In genomic region chr19:38619361-38620174, GRCh38 we compare ENCODE assay signal across 8 cellular contexts. TPM values are rescaled to one million over a fixed set of nuclear protein-coding genes. Genes with fewer than 3 reads are reported as not detected.
DNase-seq lines count a peak whose midpoint lies in the region; ATAC-seq, FAIRE-seq and TF ChIP-seq lines count a peak whose summit lies in the region.

No MANE protein-coding gene starts in this region.

- POLR2A ChIA-PET in activated naive CD8-positive, alpha-beta T cell treated with anti-CD3 and anti-CD28 coated beads, Interleukin-2, amount 10 ng/mL, durations not matched to agents 7 days and 5 days (lab: Charles Lee) = interaction anchor here (0.6 to 3.6 kb wide), 22 partner anchors 11 to 311 kb away, joined by 3 to 23 read pairs (median 5); partner anchors contain the start of genes ACTN4, FAM98C, GGN and MRPS12

- intact Hi-C loops in kidney (cut with DNase I) = loop anchor here (10.0 kb wide), 1 partner anchor 225 kb away; no protein-coding TSS in a partner anchor

- H3K4me3 Mint-ChIP-seq in T-helper 2 cell treated with Interferon-gamma antibody and Interleukin-4, amounts not matched to agents 5 μg/mL and 100 μg/mL, for 36 hours = peak overlapping the region; percentile 99
- H3K4me3 Mint-ChIP-seq in activated naive CD8-positive, alpha-beta T cell treated with anti-CD3 and anti-CD28 coated beads, Interleukin-2, amount 10 ng/mL, durations not matched to agents 7 days and 5 days = peak overlapping the region; percentile 93

- peaks cover 62% of the 10 kb centered on the region for H3K36me3 Mint-ChIP-seq in T-helper 2 cell treated with Interferon-gamma antibody and Interleukin-4, amounts not matched to agents 5 μg/mL and 100 μg/mL, for 36 hours (ENCODE audit: low read depth)
- peaks cover 22% of the 10 kb centered on the region for H3K36me3 Mint-ChIP-seq in activated naive CD8-positive, alpha-beta T cell treated with anti-CD3 and anti-CD28 coated beads, Interleukin-2, amount 10 ng/mL, durations not matched to agents 7 days and 5 days

- H3K36me3 ChIP-seq in kidney (ENCODE audit: control insufficient read depth in 1 of 2, insufficient read depth in 2 of 2, low read length in 2 of 2) = peaks cover 17 to 26% of the 10 kb centered on the region in 2 donors

- no peaks in the 10 kb centered on the region for H3K27me3 Mint-ChIP-seq in T-helper 2 cell treated with Interferon-gamma antibody and Interleukin-4, amounts not matched to agents 5 μg/mL and 100 μg/mL, for 36 hours (ENCODE audit: low read depth)
- no peaks in the 10 kb centered on the region for H3K27me3 Mint-ChIP-seq in activated naive CD8-positive, alpha-beta T cell treated with anti-CD3 and anti-CD28 coated beads, Interleukin-2, amount 10 ng/mL, durations not matched to agents 7 days and 5 days

- ATAC-seq in activated naive CD8-positive, alpha-beta T cell treated with anti-CD3 and anti-CD28 coated beads, Interleukin-2, amount 10 ng/mL, durations not matched to agents 7 days and 5 days (ENCODE audit: low read depth) = no peak
- no peak for ATAC-seq in GM18511 (IDR thresholded peaks at IDR 0.05; ENCODE audit: unreplicated experiment)

- peak overlapping the region; percentile 82 to 88 for H3K27ac ChIP-seq in kidney (ENCODE audit: low read depth in 2 of 2, low read length in 2 of 2)
- H3K27ac ChIP-seq in temporal lobe (ENCODE audit: low read depth, low read length) = peak overlapping the region; percentile 58

- H3K9me3 ChIP-seq in kidney (ENCODE audit: control insufficient read depth in 1 of 2, low read length in 2 of 2) = no peaks in the 10 kb centered on the region

- peak overlapping the region; percentile 98 to 100 for H3K4me3 ChIP-seq in kidney (ENCODE audit: low read length in 2 of 2)

- no peak for TF ChIP-seq CTCF in kidney (IDR thresholded peaks at IDR 0.05; ENCODE audit: borderline replicate concordance, extremely low read depth, insufficient read depth)

- no peak for FAIRE-seq in kidney (lab: Jason Lieb, UNC)

- H3K9me3 Mint-ChIP-seq in T-helper 2 cell treated with Interferon-gamma antibody and Interleukin-4, amounts not matched to agents 5 μg/mL and 100 μg/mL, for 36 hours = no peaks in the 10 kb centered on the region
- no peaks in the 10 kb centered on the region for H3K9me3 Mint-ChIP-seq in activated naive CD8-positive, alpha-beta T cell treated with anti-CD3 and anti-CD28 coated beads, Interleukin-2, amount 10 ng/mL, durations not matched to agents 7 days and 5 days

- peak overlapping the region; percentile 93 for H3K27ac Mint-ChIP-seq in T-helper 2 cell treated with Interferon-gamma antibody and Interleukin-4, amounts not matched to agents 5 μg/mL and 100 μg/mL, for 36 hours
- peak overlapping the region; percentile 96 for H3K27ac Mint-ChIP-seq in activated naive CD8-positive, alpha-beta T cell treated with anti-CD3 and anti-CD28 coated beads, Interleukin-2, amount 10 ng/mL, durations not matched to agents 7 days and 5 days

- H3K4me1 ChIP-seq in kidney (ENCODE audit: control insufficient read depth in 1 of 2, insufficient read depth in 1 of 2, low read depth in 1 of 2, low read length in 2 of 2) = peaks cover 10 to 18% of the 10 kb centered on the region in 2 donors

- DNase-seq in T-helper 2 cell treated with Interferon-gamma antibody and Interleukin-4, amounts not matched to agents 5 μg/mL and 100 μg/mL, for 36 hours (ENCODE audit: low spot score) = no peak
- DNase-seq in T-helper 2 cell (no peak), kidney (no peak), HK-2 (ENCODE audit: unreplicated experiment) (no peak), C1 segment of cervical spinal cord (lab: John Stamatoyannopoulos, UW) (no peak)
- no peak for DNase-seq in activated naive CD8-positive, alpha-beta T cell treated with anti-CD3 and anti-CD28 coated beads, Interleukin-2, amount 10 ng/mL, durations not matched to agents 7 days and 5 days

- H3K4me1 Mint-ChIP-seq in T-helper 2 cell treated with Interferon-gamma antibody and Interleukin-4, amounts not matched to agents 5 μg/mL and 100 μg/mL, for 36 hours (ENCODE audit: low read depth) = peaks cover 36% of the 10 kb centered on the region
- peaks cover 31% of the 10 kb centered on the region for H3K4me1 Mint-ChIP-seq in activated naive CD8-positive, alpha-beta T cell treated with anti-CD3 and anti-CD28 coated beads, Interleukin-2, amount 10 ng/mL, durations not matched to agents 7 days and 5 days

- peak overlapping the region; percentile 92 to 96 for H3K9ac ChIP-seq in kidney (ENCODE audit: low read length in 2 of 2)

RNA-seq across cellular contexts. Expression of gene EIF3K, which starts 0.6 kb away (rescaled TPM):
- total RNA-seq in activated naive CD8-positive, alpha-beta T cell treated with anti-CD3 and anti-CD28 coated beads, Interleukin-2, amount 10 ng/mL, durations not matched to agents 7 days and 5 days = 100 to 1,000 TPM; 307 to 308 TPM
- total RNA-seq in kidney (259 TPM), temporal lobe (89.0 TPM)
- polyA plus RNA-seq in kidney (ENCODE audit: insufficient read depth, low read depth, low replicate concordance) = 723 TPM

RNA-seq across cellular contexts. Expression of gene MAP4K1, which starts 1.8 kb away (rescaled TPM):
- 100 to 1,000 TPM; 299 to 313 TPM for total RNA-seq in activated naive CD8-positive, alpha-beta T cell treated with anti-CD3 and anti-CD28 coated beads, Interleukin-2, amount 10 ng/mL, durations not matched to agents 7 days and 5 days
- total RNA-seq in kidney = 17.7 TPM
- 3.9 TPM for polyA plus RNA-seq in kidney (ENCODE audit: insufficient read depth, low read depth, low replicate concordance)
- 0.49 TPM for total RNA-seq in temporal lobe

RNA-seq across cellular contexts. Expression of gene ACTN4, which starts 27.9 kb away (rescaled TPM):
- 100 to 1,000 TPM; 236 to 252 TPM for total RNA-seq in activated naive CD8-positive, alpha-beta T cell treated with anti-CD3 and anti-CD28 coated beads, Interleukin-2, amount 10 ng/mL, durations not matched to agents 7 days and 5 days
- total RNA-seq in kidney (606 TPM), temporal lobe (51.9 TPM)
- 231 TPM for polyA plus RNA-seq in kidney (ENCODE audit: insufficient read depth, low read depth, low replicate concordance)

Comparison
In these comparisons a context has a peak if more than half of its experiments do, and no peak if none do; other contexts are left out.
1. RNA of gene MAP4K1, which starts 1.8 kb away (total RNA-seq): 299 to 313 TPM in activated naive CD8-positive, alpha-beta T cell treated with anti-CD3 and anti-CD28 coated beads, Interleukin-2, amount 10 ng/mL, durations not matched to agents 7 days and 5 days; 17.7 TPM in kidney (single experiment) and 0.49 TPM in temporal lobe (single experiment); every median in the first group is over 10 times any median in the second.